In the genomic region with DNA sequence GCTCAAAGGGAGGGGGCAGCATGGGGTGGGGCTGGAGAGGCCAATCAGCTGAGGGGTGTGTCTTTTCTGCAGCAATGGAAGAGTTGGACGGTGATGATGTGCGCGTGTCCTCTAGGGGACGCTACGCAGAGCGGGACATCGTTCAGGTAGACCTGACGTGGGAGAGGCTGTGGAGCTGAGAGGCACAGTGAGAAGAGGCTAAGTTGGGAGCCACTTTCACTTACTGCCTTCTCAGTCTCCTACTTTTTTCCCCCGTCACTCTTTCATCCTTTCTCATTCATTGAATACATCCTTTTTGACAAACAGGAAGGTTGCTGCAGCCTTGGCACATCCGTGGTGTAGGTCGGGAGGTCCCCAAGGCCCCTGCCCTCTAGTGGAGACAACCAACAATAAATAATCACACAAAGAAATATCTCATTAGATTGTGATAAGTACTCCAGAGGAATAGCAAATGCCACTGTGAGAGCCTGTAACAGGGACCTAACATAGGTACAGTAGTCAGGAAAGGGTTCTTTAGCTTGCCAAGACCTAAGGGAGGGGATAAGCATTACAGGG, we compare ENCODE assay signal across 9 cellular contexts. TPM values are rescaled to one million over a fixed set of nuclear protein-coding genes. Genes with fewer than 3 reads are reported as not detected.
DNase-seq lines count a peak whose midpoint lies in the region; ATAC-seq, FAIRE-seq and TF ChIP-seq lines count a peak whose summit lies in the region.
"Had no signal": no experiment of that assay in that cellular context is flagged by ENCODE, and none has a peak within 500 bp of the region (broad histone marks: within the 10 kb centered on the region; RNA-seq: fewer than 3 reads in every experiment).

No MANE protein-coding gene starts in this region.

- H3K27me3 ChIP-seq in HCT116 (ENCODE audit: insufficient read depth, low read length) (no peaks in the 10 kb centered on the region), spleen (replicated peaks in 1 of 7) (no peaks in the 10 kb centered on the region), sigmoid colon (no peaks in the 10 kb centered on the region)

- no peak overlapping the region for H3K4me3 ChIP-seq in AG10803 (ENCODE audit: low read length)
- H3K4me3 ChIP-seq in HCT116 (replicated peaks in 1 of 2; ENCODE audit: low read depth in 1 of 2, low read length in 2 of 2): no peak overlapping the region
- peak overlapping the region in 4 of 8 donors; percentile 8 to 55 (median 16) for H3K4me3 ChIP-seq in spleen
- no peak overlapping the region for H3K4me3 ChIP-seq in sigmoid colon
- H3K4me3 ChIP-seq: lung had no signal

- RAD21 ChIA-PET in HCT116 (lab: Charles Lee; ENCODE audit: low non-redundant PET in 1 of 2, low total read pairs in 2 of 2, uncharacterized antibody in 2 of 2, unreplicated experiment in 2 of 2): no interaction called here

- TF ChIP-seq CTCF in AG10803 (conservative IDR thresholded peaks at IDR 0.05; ENCODE audit: low read length): peak; percentile 13; the same call in 1 of the 2 replicates
- peak; percentile 54 to 90 (median 64) for TF ChIP-seq CTCF in HCT116 (IDR thresholded peaks at IDR 0.05 in 2 of 3, conservative IDR thresholded peaks at IDR 0.05 in 1 of 3; ENCODE audit: borderline replicate concordance in 1 of 3, insufficient read depth in 1 of 3, low read depth in 2 of 3, low read length in 2 of 3)
- peak in 8 of 11 experiments; percentile 25 to 57 (median 42) for TF ChIP-seq CTCF in spleen (IDR thresholded peaks at IDR 0.05 in 8 of 11, conservative IDR thresholded peaks at IDR 0.05 in 3 of 11)
- no peak for TF ChIP-seq CTCF in sigmoid colon (IDR thresholded peaks at IDR 0.05)

- intact Hi-C loops in HCT116 (cut with micrococcal nuclease): loop anchor here (5.0 kb wide), 1 partner anchor 225 kb away; no protein-coding TSS in a partner anchor
- intact Hi-C loops in spleen (cut with DNase I; ENCODE audit: low total_unique reads): no loop called here
- intact Hi-C loops in sigmoid colon (cut with DNase I): no loop called here

- H3K4me2 ChIP-seq in HCT116 (ENCODE audit: low read length): peak overlapping the region; percentile 34

- no peaks in the 10 kb centered on the region for H4K20me1 ChIP-seq in HCT116 (ENCODE audit: insufficient read depth)

- no peak for DNase-seq in AG10803 (ENCODE audit: low read depth)
- peak; percentile 48 for DNase-seq in HCT116 (ENCODE audit: low read depth, low spot score)
- DNase-seq in T follicular helper cell (ENCODE audit: low read depth): peak; percentile 46
- DNase-seq in central memory CD4-positive, alpha-beta T cell: peak; percentile 66
- DNase-seq in spleen: no peak
- no peak for DNase-seq in sigmoid colon
- DNase-seq in H54 (ENCODE audit: insufficient read length, low spot score): no peak

- H3K4me1 ChIP-seq in HCT116 (ENCODE audit: control insufficient read depth in 1 of 2, insufficient read depth in 2 of 2, low read length in 2 of 2): peaks cover 9 to 28% of the 10 kb centered on the region in 2 experiments; a peak in 3 of 4 replicates
- H3K4me1 ChIP-seq in spleen: peaks cover 5 to 30% (median 19%) of the 10 kb centered on the region in 6 donors
- peaks cover 0 to 11% (median 9%) of the 10 kb centered on the region in 4 donors for H3K4me1 ChIP-seq in sigmoid colon

- no peaks in the 10 kb centered on the region for H3K36me3 ChIP-seq in HCT116 (ENCODE audit: control insufficient read depth in 1 of 2, insufficient read depth in 2 of 2, low read length in 2 of 2)
- H3K36me3 ChIP-seq in spleen: no peaks in the 10 kb centered on the region
- H3K36me3 ChIP-seq in sigmoid colon: no peaks in the 10 kb centered on the region

- 7 to 22% (median 12%) methylated on average over 11 of the region's 11 CpGs for WGBS in spleen, 5 donors
- WGBS in sigmoid colon, 2 donors: 10 to 11% methylated on average over 11 of the region's 11 CpGs

- POLR2A ChIA-PET in HCT116 (lab: Charles Lee): no interaction called here

- CTCF ChIA-PET in HCT116 (lab: Charles Lee): interaction anchor here (0.6 to 2.1 kb wide), 4 partner anchors 12 to 374 kb away, joined by 3 to 13 read pairs (median 4); no protein-coding TSS in a partner anchor

- H3K9me3 ChIP-seq in HCT116 (ENCODE audit: control insufficient read depth in 1 of 2, insufficient read depth in 1 of 2, low read depth in 1 of 2, low read length in 2 of 2) (no peaks in the 10 kb centered on the region), spleen (no peaks in the 10 kb centered on the region), sigmoid colon (no peaks in the 10 kb centered on the region)

- H3K9ac ChIP-seq in HCT116 (ENCODE audit: low read length): no peak overlapping the region

- H2AFZ ChIP-seq in HCT116 (ENCODE audit: low read depth, low read length, poor library complexity, severe bottlenecking): no peak overlapping the region

- BruUV-seq in HCT116 (replicated peaks; lab: Mats Ljungman, UMichigan): no TSS peak

- TF ChIP-seq RAD21 in HCT116 (IDR thresholded peaks at IDR 0.05; ENCODE audit: low read depth): peak; percentile 39; the same call in 1 of the 2 replicates

- no peak for TF ChIP-seq EP300 in sigmoid colon (IDR thresholded peaks at IDR 0.05)

- TF ChIP-seq POLR2A in HCT116 (IDR thresholded peaks at IDR 0.05; ENCODE audit: borderline replicate concordance, extremely low read depth, insufficient read depth, insufficient read length) (no peak), spleen (IDR thresholded peaks at IDR 0.05) (no peak), sigmoid colon (IDR thresholded peaks at IDR 0.05) (no peak), H54 (IDR thresholded peaks at IDR 0.05; ENCODE audit: low read depth, low read length) (no peak)

- ATAC-seq in HCT116 (0 out of 2 replicates have a peak, but pooled peaks have one; percentile 16), GM21423 (IDR thresholded peaks at IDR 0.05; ENCODE audit: unreplicated experiment) (no peak)

- H3K79me2 ChIP-seq in HCT116 (ENCODE audit: insufficient read depth, low read length): peaks cover 5% of the 10 kb centered on the region

- no peak for FAIRE-seq in H54 (lab: Jason Lieb, UNC)

- H3K27ac ChIP-seq in HCT116 (ENCODE audit: low read depth, low read length) (peak overlapping the region; percentile 1; the same call in 1 of the 2 replicates), spleen (peak overlapping the region in 3 of 8 donors; percentile 41 to 45 (median 41)), sigmoid colon (no peak overlapping the region)

- H3K9me2 ChIP-seq in HCT116 (ENCODE audit: insufficient read depth): no peaks in the 10 kb centered on the region

TF ChIP-seq in HCT116, 20 proteins besides CTCF, POLR2A, EP300 and RAD21:
- TF ChIP-seq POLR2AphosphoS5 (IDR thresholded peaks at IDR 0.05; ENCODE audit: low read depth, low read length): no peak
- TF ChIP-seq CEBPB (IDR thresholded peaks at IDR 0.05; ENCODE audit: low read depth): no peak
- TF ChIP-seq, protein P1, sequence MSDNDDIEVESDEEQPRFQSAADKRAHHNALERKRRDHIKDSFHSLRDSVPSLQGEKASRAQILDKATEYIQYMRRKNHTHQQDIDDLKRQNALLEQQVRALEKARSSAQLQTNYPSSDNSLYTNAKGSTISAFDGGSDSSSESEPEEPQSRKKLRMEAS (IDR thresholded peaks at IDR 0.05): no peak
- TF ChIP-seq SIN3A (IDR thresholded peaks at IDR 0.05; ENCODE audit: low read depth): no peak
- no peak for TF ChIP-seq ZNF274 (IDR thresholded peaks at IDR 0.05; ENCODE audit: low read depth, low read length)
- no peak for TF ChIP-seq JUND (IDR thresholded peaks at IDR 0.05)
- no peak for TF ChIP-seq CBX3 (IDR thresholded peaks at IDR 0.05; ENCODE audit: low read depth)
- no peak for TF ChIP-seq FOSL1 (IDR thresholded peaks at IDR 0.05; ENCODE audit: low read depth)

RNA-seq across cellular contexts. Expression of a gene that starts 4.4 kb away (rescaled TPM):
- total RNA-seq in HCT116 (2021; ENCODE audit: unreplicated experiment) (23.6 TPM), spleen (10 to 100 TPM; 24.9 to 31.9 (median 27.0) TPM), sigmoid colon (10 to 100 TPM; 12.6 to 18.6 (median 13.9) TPM)
- polyA plus RNA-seq in HCT116 (2012): 16.9 and 18.5 TPM in 2 replicates
- polyA plus RNA-seq in spleen (1 to 10 TPM; 5.5 to 9.3 (median 6.4) TPM), sigmoid colon (10 to 100 TPM in 1 of 3 donors, 1 to 10 TPM in 2; 3.5 to 12.0 (median 4.2) TPM)

RNA-seq across cellular contexts. Expression of a gene that starts 22.6 kb away (rescaled TPM):
- total RNA-seq in HCT116 (2021; ENCODE audit: unreplicated experiment) (16.3 TPM), spleen (10 to 100 TPM; 22.0 to 34.5 (median 28.1) TPM), sigmoid colon (10 to 100 TPM; 22.5 to 34.6 (median 31.4) TPM)
- polyA plus RNA-seq in HCT116 (2012): 12.0 and 12.4 TPM in 2 replicates
- polyA plus RNA-seq in spleen (10 to 100 TPM in 2 of 3 donors, 1 to 10 TPM in 1; 9.3 to 16.7 (median 15.9) TPM), sigmoid colon (10 to 100 TPM; 15.6 to 23.6 (median 16.9) TPM)

RNA-seq across cellular contexts. Expression of a gene that starts 23.5 kb away (rescaled TPM):
- 0.98 TPM for total RNA-seq in HCT116 (2021; ENCODE audit: unreplicated experiment)
- 0.74 and 1.7 TPM in 2 replicates for polyA plus RNA-seq in HCT116 (2012)
- under 1 TPM in 1 of 7 donors, not detected in 6; 0.63 TPM for total RNA-seq in spleen
- under 1 TPM; 0.15 to 0.22 (median 0.17) TPM for polyA plus RNA-seq in spleen
- under 1 TPM in 1 of 4 donors, not detected in 3; 0.14 TPM for total RNA-seq in sigmoid colon
- polyA plus RNA-seq in sigmoid colon: under 1 TPM in 1 of 3 donors, not detected in 2; 0.22 TPM

RNA-seq across cellular contexts. Expression of a gene that starts 42.6 kb away (rescaled TPM):
- total RNA-seq in HCT116 (2021; ENCODE audit: unreplicated experiment) (19.7 TPM), spleen (10 to 100 TPM; 10.1 to 30.5 (median 22.6) TPM), sigmoid colon (10 to 100 TPM; 45.7 to 57.8 (median 56.5) TPM)
- 20.6 and 21.8 TPM in 2 replicates for polyA plus RNA-seq in HCT116 (2012)
- polyA plus RNA-seq in spleen (10 to 100 TPM; 14.5 to 29.8 (median 28.2) TPM), sigmoid colon (10 to 100 TPM; 14.0 to 21.6 (median 19.7) TPM)

Comparison
In these comparisons a context has a peak if more than half of its experiments do, and no peak if none do; other contexts are left out.
1. DNase-seq: peak in HCT116 (single experiment), T follicular helper cell (single experiment) and central memory CD4-positive, alpha-beta T cell (single experiment); none in AG10803 (single experiment), spleen (single experiment), sigmoid colon (single experiment) and H54 (single experiment).
2. CTCF ChIP-seq: peak in AG10803 (single experiment), HCT116 (3 of 3) and spleen (8 of 11); none in sigmoid colon (0 of 4).